ENCODE assay signal across 9 cellular contexts in genomic region chr11:73521621-73522020, GRCh38.
DNase-seq lines count a peak whose midpoint lies in the region.
"Had no signal": no experiment of that assay in that cellular context is flagged by ENCODE, and none has a peak within 500 bp of the region (broad histone marks: within the 10 kb centered on the region; RNA-seq: fewer than 3 reads in every experiment).

No MANE protein-coding gene starts in this region.

- 25 to 52% methylated on average over 1 of the region's 1 CpG for WGBS in ectodermal cell, 2 experiments

- peak overlapping the region; percentile 4 for H3K27ac ChIP-seq in ectodermal cell (ENCODE audit: insufficient read depth, low read depth, low read length, poor library complexity, severe bottlenecking)
- H3K27ac ChIP-seq: cardiac muscle cell had no signal

- peaks cover 10% of the 10 kb centered on the region for H3K4me1 ChIP-seq in ectodermal cell (ENCODE audit: control insufficient read depth, insufficient read depth, low read length)

- H3K9me3 ChIP-seq in ectodermal cell (ENCODE audit: control insufficient read depth, low read length), result peaks cover 3% of the 10 kb centered on the region

- no peak overlapping the region for H3K4me3 ChIP-seq in ectodermal cell (ENCODE audit: insufficient read depth, low read depth, low read length)
- H3K4me3 ChIP-seq: cardiac muscle cell had no signal

- H3K27me3 ChIP-seq in ectodermal cell (ENCODE audit: control insufficient read depth, insufficient read depth, low read length, poor library complexity, severe bottlenecking), result no peaks in the 10 kb centered on the region
- H3K27me3 ChIP-seq: cardiac muscle cell had no signal

- DNase-seq in A172 (ENCODE audit: low spot score) (peak; percentile 79), GM04504 (ENCODE audit: low read depth) (peak; percentile 21), NOMO-1 (lab: John Stamatoyannopoulos, UW; ENCODE audit: unreplicated experiment in 2 of 2) (peak; percentile 27 to 66), SK-N-DZ (ENCODE audit: low spot score) (no peak), globus pallidus (ENCODE audit: low spot score) (no peak), dedifferentiated amniotic fluid mesenchymal stem cell (ENCODE audit: extremely low spot score) (no peak), DMS 273 treated with DMSO at 0.1 percent for 48 hours (lab: John Stamatoyannopoulos, UW) (no peak)

- H3K36me3 ChIP-seq in ectodermal cell (ENCODE audit: control insufficient read depth, insufficient read depth, low read length), result no peaks in the 10 kb centered on the region
- H3K36me3 ChIP-seq: cardiac muscle cell had no signal

Comparison
In these comparisons a context has a peak if more than half of its experiments do, and no peak if none do; other contexts are left out.
1. DNase-seq: peak in A172 (single experiment), GM04504 (single experiment) and NOMO-1 (2 of 2); none in SK-N-DZ (single experiment), globus pallidus (single experiment), dedifferentiated amniotic fluid mesenchymal stem cell (single experiment) and DMS 273 treated with DMSO at 0.1 percent for 48 hours (single experiment).